In genomic region chr12:100895197-100895596, GRCh38 we compare ENCODE assay signal across 7 cellular contexts.
"Had no signal": no experiment of that assay in that cellular context is flagged by ENCODE, and none has a peak within 500 bp of the region (broad histone marks: within the 10 kb centered on the region; RNA-seq: fewer than 3 reads in every experiment).

No MANE protein-coding gene starts in this region.

- DNase-seq: GM23248, GOT3, H7, HFFc6, IMR-90 had no signal

- FAIRE-seq: HTR-8/SVneo, K562 had no signal
